In the genomic region with DNA sequence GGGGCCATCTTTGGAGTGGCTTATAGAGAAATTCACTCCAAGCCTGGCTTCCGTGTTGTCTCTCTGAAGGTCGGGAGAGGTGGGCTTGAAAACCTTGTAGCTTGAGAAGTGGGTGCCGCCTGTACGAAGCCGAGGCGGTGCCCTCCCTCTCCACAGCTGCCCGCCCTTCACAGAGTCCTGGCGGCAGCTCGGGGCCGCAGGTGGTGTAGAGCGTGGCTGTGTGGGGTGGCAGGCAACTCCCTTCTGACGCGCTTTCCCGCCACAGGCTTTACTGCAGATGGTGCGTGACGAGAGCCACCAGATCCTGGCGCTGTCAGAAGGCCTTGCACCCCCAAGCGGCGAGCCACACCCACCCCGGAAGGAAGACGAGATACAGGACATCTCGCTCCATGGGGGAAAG, we compare ENCODE assay signal across 11 cellular contexts. TPM values are rescaled to one million over a fixed set of nuclear protein-coding genes. Genes with fewer than 3 reads are reported as not detected.
DNase-seq lines count a peak whose midpoint lies in the region; ATAC-seq lines count a peak whose summit lies in the region.
"Had no signal": no experiment of that assay in that cellular context is flagged by ENCODE, and none has a peak within 500 bp of the region (broad histone marks: within the 10 kb centered on the region; RNA-seq: fewer than 3 reads in every experiment).

No MANE protein-coding gene starts in this region.

- no peak overlapping the region for H2BK12ac ChIP-seq in mesenchymal stem cell (ENCODE audit: low read length in 2 of 2)

- no peak overlapping the region for H2AFZ ChIP-seq in mesenchymal stem cell (ENCODE audit: low read depth, low read length)
- H2AFZ ChIP-seq: parathyroid adenoma had no signal

- peaks cover 5% of the 10 kb centered on the region for H3K4me1 Mint-ChIP-seq in T-helper 2 cell treated with Interferon-gamma antibody and Interleukin-4, amounts not matched to agents 5 μg/mL and 100 μg/mL, for 36 hours (ENCODE audit: low read depth)

- H3K4me3 Mint-ChIP-seq in T-helper 2 cell treated with Interferon-gamma antibody and Interleukin-4, amounts not matched to agents 5 μg/mL and 100 μg/mL, for 36 hours, result no peak overlapping the region

- no peak overlapping the region for H3K23ac ChIP-seq in mesenchymal stem cell (ENCODE audit: low read length in 2 of 2)

- no peak overlapping the region for H2BK15ac ChIP-seq in mesenchymal stem cell (ENCODE audit: low read depth, poor library complexity, severe bottlenecking)

- peak; percentile 31 for DNase-seq in D341Med (ENCODE audit: low spot score)
- DNase-seq in T-helper 2 cell treated with Interferon-gamma antibody and Interleukin-4, amounts not matched to agents 5 μg/mL and 100 μg/mL, for 36 hours (ENCODE audit: low spot score), result no peak
- DNase-seq in activated naive CD4-positive, alpha-beta T cell treated with anti-CD3 and anti-CD28 coated beads, Interleukin-2, amount 50 U/mL, for 16 hours, result peak; percentile 32
- peak; percentile 20 to 25 for DNase-seq in stimulated activated CD4-positive, alpha-beta T cell treated with anti-CD3 and anti-CD28 coated beads, Interleukin-2, amount 100 ng/mL, for 24 hours
- no peak for DNase-seq in mesenchymal stem cell
- DNase-seq in activated CD4-positive, CD25-positive, alpha-beta regulatory T cell treated with anti-CD3 and anti-CD28 coated beads, Interleukin-2, amount 50 U/mL, for 72 hours, result no peak
- no peak for DNase-seq in NCI-H1105 treated with DMSO at 0.1 percent for 48 hours (lab: John Stamatoyannopoulos, UW)
- DNase-seq: islet precursor cell had no signal

- H2BK120ac ChIP-seq in mesenchymal stem cell (ENCODE audit: low read depth, low read length), result no peak overlapping the region

- no peak overlapping the region for H3K4me3 ChIP-seq in mesenchymal stem cell (ENCODE audit: insufficient read depth in 1 of 2, low read depth in 1 of 2, low read length in 2 of 2)

- no peak overlapping the region for H3K9ac ChIP-seq in mesenchymal stem cell (ENCODE audit: low read length)
- H3K9ac ChIP-seq: parathyroid adenoma had no signal

- H3K14ac ChIP-seq in mesenchymal stem cell (ENCODE audit: low read length in 2 of 2), result no peak overlapping the region

- H3K27me3 Mint-ChIP-seq in T-helper 2 cell treated with Interferon-gamma antibody and Interleukin-4, amounts not matched to agents 5 μg/mL and 100 μg/mL, for 36 hours (ENCODE audit: low read depth), result no peaks in the 10 kb centered on the region

- H3K9me3 ChIP-seq in mesenchymal stem cell (ENCODE audit: control insufficient read depth, low read length), result no peaks in the 10 kb centered on the region

- H2AK5ac ChIP-seq in mesenchymal stem cell (ENCODE audit: low read length, severe bottlenecking), result no peak overlapping the region

- no peak overlapping the region for H2BK5ac ChIP-seq in mesenchymal stem cell (ENCODE audit: low read depth, low read length, poor library complexity, severe bottlenecking)

- H3K36me3 Mint-ChIP-seq in T-helper 2 cell treated with Interferon-gamma antibody and Interleukin-4, amounts not matched to agents 5 μg/mL and 100 μg/mL, for 36 hours (ENCODE audit: low read depth), result peaks cover 7% of the 10 kb centered on the region

- no peak overlapping the region for H4K91ac ChIP-seq in mesenchymal stem cell (ENCODE audit: low read length)

- H3K27ac ChIP-seq in mesenchymal stem cell (ENCODE audit: low read length, poor library complexity, severe bottlenecking), result no peak overlapping the region
- H3K27ac ChIP-seq: HL-60, parathyroid adenoma had no signal

- peaks cover 15% of the 10 kb centered on the region for H3K79me1 ChIP-seq in mesenchymal stem cell (replicated peaks; ENCODE audit: low read length, poor library complexity, severe bottlenecking)

- no peaks in the 10 kb centered on the region for H3K4me1 ChIP-seq in mesenchymal stem cell (ENCODE audit: control insufficient read depth, insufficient read depth, low read depth, low read length)
- H3K4me1 ChIP-seq: parathyroid adenoma had no signal

- H3K4me2 ChIP-seq in mesenchymal stem cell (ENCODE audit: low read length, poor library complexity, severe bottlenecking), result no peak overlapping the region

- H3K4ac ChIP-seq in mesenchymal stem cell (ENCODE audit: low read depth in 1 of 2, low read length in 2 of 2), result no peak overlapping the region

- H3K27ac Mint-ChIP-seq in T-helper 2 cell treated with Interferon-gamma antibody and Interleukin-4, amounts not matched to agents 5 μg/mL and 100 μg/mL, for 36 hours, result peak overlapping the region; percentile 36

- no peak overlapping the region for H4K8ac ChIP-seq in mesenchymal stem cell (ENCODE audit: low read length)

- no peak for ATAC-seq in GM21423 (IDR thresholded peaks at IDR 0.05; ENCODE audit: unreplicated experiment)

- no peaks in the 10 kb centered on the region for H3K9me3 Mint-ChIP-seq in T-helper 2 cell treated with Interferon-gamma antibody and Interleukin-4, amounts not matched to agents 5 μg/mL and 100 μg/mL, for 36 hours

- H3K27me3 ChIP-seq in mesenchymal stem cell (ENCODE audit: control insufficient read depth in 1 of 2, insufficient read depth in 1 of 2, low read length in 2 of 2), result no peaks in the 10 kb centered on the region

- WGBS in mesenchymal stem cell, result 98% methylated on average over 21 of the region's 22 CpGs

- peaks cover 69 to 82% of the 10 kb centered on the region in 2 experiments for H3K36me3 ChIP-seq in mesenchymal stem cell (ENCODE audit: control insufficient read depth in 1 of 2, insufficient read depth in 2 of 2, low read depth in 1 of 2, low read length in 2 of 2)

- H3K18ac ChIP-seq in mesenchymal stem cell (ENCODE audit: low read depth in 1 of 2, low read length in 2 of 2), result no peak overlapping the region

RNA-seq across cellular contexts. Expression of a gene that starts 33.1 kb away (rescaled TPM):
- polyA plus RNA-seq in mesenchymal stem cell (2013, experiment 1 of 2), result 14.2 TPM
- 13.3 TPM for polyA plus RNA-seq in mesenchymal stem cell (2013, experiment 2 of 2)

Comparison
In these comparisons a context has a peak if more than half of its experiments do, and no peak if none do; other contexts are left out.
1. DNase-seq: peak in D341Med (single experiment), activated naive CD4-positive, alpha-beta T cell treated with anti-CD3 and anti-CD28 coated beads, Interleukin-2, amount 50 U/mL, for 16 hours (single experiment) and stimulated activated CD4-positive, alpha-beta T cell treated with anti-CD3 and anti-CD28 coated beads, Interleukin-2, amount 100 ng/mL, for 24 hours (2 of 2); none in T-helper 2 cell treated with Interferon-gamma antibody and Interleukin-4, amounts not matched to agents 5 μg/mL and 100 μg/mL, for 36 hours (single experiment), mesenchymal stem cell (single experiment), activated CD4-positive, CD25-positive, alpha-beta regulatory T cell treated with anti-CD3 and anti-CD28 coated beads, Interleukin-2, amount 50 U/mL, for 72 hours (single experiment) and NCI-H1105 treated with DMSO at 0.1 percent for 48 hours (single experiment).